In genomic region chr4:184815046-184815877, GRCh38 we compare ENCODE assay signal across 8 cellular contexts. TPM values are rescaled to one million over a fixed set of nuclear protein-coding genes. Genes with fewer than 3 reads are reported as not detected.
A peak's percentile ranks its signal among the peaks of the same experiment; 100 is the strongest.
DNase-seq lines count a peak whose midpoint lies in the region; ATAC-seq and TF ChIP-seq lines count a peak whose summit lies in the region.

No MANE protein-coding gene starts in this region.

- H2AFZ ChIP-seq in hepatocyte: no peak overlapping the region

- WGBS in hepatocyte (ENCODE audit: low lambda C conversion rate, missing lambda C conversion rate): 16% methylated on average over 11 of the region's 11 CpGs

- TF ChIP-seq CTCF in hepatocyte (IDR thresholded peaks at IDR 0.05; ENCODE audit: poor library complexity): no peak

- H3K9me3 Mint-ChIP-seq in CD4-positive, CD25-positive, alpha-beta regulatory T cell: no peaks in the 10 kb centered on the region

- H3K4me1 Mint-ChIP-seq in CD4-positive, CD25-positive, alpha-beta regulatory T cell: peaks cover 11 to 57% (median 30%) of the 10 kb centered on the region in 4 donors

- ATAC-seq in CD4-positive, CD25-positive, alpha-beta regulatory T cell (ENCODE audit: low read depth in 2 of 2): peak in 1 of 2 donors; percentile 47
- ATAC-seq in GM18909 (IDR thresholded peaks at IDR 0.05; ENCODE audit: poor library complexity, unreplicated experiment): peak; percentile 82
- ATAC-seq in HG03039 (IDR thresholded peaks at IDR 0.05; ENCODE audit: unreplicated experiment): peak; percentile 69
- ATAC-seq in sciatic nerve: peak; percentile 66

- peaks cover 4% of the 10 kb centered on the region for H3K36me3 Mint-ChIP-seq in CD4-positive, CD25-positive, alpha-beta regulatory T cell

- H3K4me1 ChIP-seq in CD4-positive, CD25-positive, alpha-beta regulatory T cell (ENCODE audit: control insufficient read depth, insufficient read depth, low read length, poor library complexity, severe bottlenecking): peaks cover 18% of the 10 kb centered on the region
- H3K4me1 ChIP-seq in hepatocyte (ENCODE audit: insufficient read depth): peaks cover 34% of the 10 kb centered on the region

- H3K79me2 ChIP-seq in hepatocyte: peaks cover 58% of the 10 kb centered on the region

- no peaks in the 10 kb centered on the region for H3K9me2 ChIP-seq in hepatocyte (replicated peaks; ENCODE audit: insufficient read depth)

- no peak for DNase-seq in CD4-positive, CD25-positive, alpha-beta regulatory T cell
- DNase-seq in NCI-H187 (lab: John Stamatoyannopoulos, UW) (peak; percentile 36 to 79), amniotic epithelial cell (ENCODE audit: low read depth) (peak; percentile 93), hepatocyte (ENCODE audit: low spot score) (peak; percentile 92), sciatic nerve (ENCODE audit: low spot score) (peak; percentile 81), HCEC 1CT (no peak)

- no peaks in the 10 kb centered on the region for H3K9me3 ChIP-seq in CD4-positive, CD25-positive, alpha-beta regulatory T cell (ENCODE audit: control insufficient read depth in 2 of 2, low read length in 2 of 2)
- no peaks in the 10 kb centered on the region for H3K9me3 ChIP-seq in hepatocyte (ENCODE audit: low read depth)

- no peaks in the 10 kb centered on the region for H3K27me3 ChIP-seq in CD4-positive, CD25-positive, alpha-beta regulatory T cell (ENCODE audit: control insufficient read depth, insufficient read depth, low read length)
- H3K27me3 ChIP-seq in hepatocyte: no peaks in the 10 kb centered on the region

- H3K36me3 ChIP-seq in CD4-positive, CD25-positive, alpha-beta regulatory T cell (ENCODE audit: control insufficient read depth, insufficient read depth, low read length): no peaks in the 10 kb centered on the region
- H3K36me3 ChIP-seq in hepatocyte (replicated peaks; ENCODE audit: insufficient read depth, low read depth): no peaks in the 10 kb centered on the region

- H4K20me1 ChIP-seq in hepatocyte (ENCODE audit: insufficient read depth, poor library complexity, severe bottlenecking): no peaks in the 10 kb centered on the region

- H3K27ac Mint-ChIP-seq in CD4-positive, CD25-positive, alpha-beta regulatory T cell: peak overlapping the region in 2 of 3 donors; percentile 62 to 92

- H3K4me3 Mint-ChIP-seq in CD4-positive, CD25-positive, alpha-beta regulatory T cell: no peak overlapping the region

- intact Hi-C loops in sciatic nerve (cut with DNase I): no loop called here

- no peak overlapping the region for H3K4me3 ChIP-seq in CD4-positive, CD25-positive, alpha-beta regulatory T cell (ENCODE audit: low read depth, low read length)
- no peak overlapping the region for H3K4me3 ChIP-seq in hepatocyte

- H3K27ac ChIP-seq in CD4-positive, CD25-positive, alpha-beta regulatory T cell (ENCODE audit: insufficient read depth, low read length, poor library complexity, severe bottlenecking): no peak overlapping the region
- peak overlapping the region; percentile 85 for H3K27ac ChIP-seq in hepatocyte

- peak overlapping the region; percentile 72 for H3K4me2 ChIP-seq in hepatocyte

- H3K27me3 Mint-ChIP-seq in CD4-positive, CD25-positive, alpha-beta regulatory T cell: no peaks in the 10 kb centered on the region

RNA-seq across cellular contexts. Expression of gene ACSL1, which starts 10.5 kb away (rescaled TPM):
- 21.0 TPM for total RNA-seq in CD4-positive, CD25-positive, alpha-beta regulatory T cell
- 1 to 10 TPM; 6.8 to 9.9 (median 8.2) TPM for polyA plus RNA-seq in CD4-positive, CD25-positive, alpha-beta regulatory T cell
- 168 and 264 TPM in 2 replicates for total RNA-seq in hepatocyte
- 114 and 121 TPM in 2 replicates for polyA plus RNA-seq in hepatocyte
- total RNA-seq in sciatic nerve: 145 TPM

Comparison
In these comparisons a context has a peak if more than half of its experiments do, and no peak if none do; other contexts are left out.
1. DNase-seq: peak in NCI-H187 (2 of 2), amniotic epithelial cell (single experiment), hepatocyte (single experiment) and sciatic nerve (single experiment); none in CD4-positive, CD25-positive, alpha-beta regulatory T cell (0 of 3) and HCEC 1CT (single experiment).